ENCODE assay signal across 25 cellular contexts in the genomic region with DNA sequence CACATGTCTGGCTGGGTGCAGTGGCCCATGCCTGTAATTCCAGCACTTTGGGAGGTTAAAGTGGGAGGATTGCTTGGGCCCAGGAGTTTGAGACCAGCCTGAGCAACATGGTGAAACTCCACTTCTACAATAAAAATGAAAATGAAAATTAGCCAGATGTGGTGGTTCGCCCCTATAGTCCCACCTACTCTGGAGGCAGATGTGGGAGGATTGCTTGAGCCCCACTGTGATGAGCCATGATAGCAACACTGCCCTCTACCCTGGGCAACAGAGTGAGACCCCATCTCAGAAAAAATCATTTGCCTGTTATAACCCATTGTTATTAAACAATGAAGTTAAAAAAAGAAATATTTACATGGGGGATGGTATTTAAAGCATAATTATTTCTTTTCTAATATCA.
DNase-seq lines count a peak whose midpoint lies in the region; ATAC-seq, FAIRE-seq and TF ChIP-seq lines count a peak whose summit lies in the region.
"Had no signal": no experiment of that assay in that cellular context is flagged by ENCODE, and none has a peak within 500 bp of the region (broad histone marks: within the 10 kb centered on the region; RNA-seq: fewer than 3 reads in every experiment).

No MANE protein-coding gene starts in this region.

- H3K9me3 Mint-ChIP-seq in MCF 10A (ENCODE audit: unreplicated experiment) = no peaks in the 10 kb centered on the region
- H3K9me3 Mint-ChIP-seq in H9 = no peaks in the 10 kb centered on the region
- no peaks in the 10 kb centered on the region for H3K9me3 Mint-ChIP-seq in osteocyte (ENCODE audit: unreplicated experiment)
- H3K9me3 Mint-ChIP-seq: activated CD4-positive, alpha-beta memory T cell treated with anti-CD3 and anti-CD28 coated beads for 36 hours; T-helper 1 cell treated with Interleukin-12 subunit alpha and Interleukin-12 subunit beta and Interleukin-4 antibody, amounts not matched to agents 30 μg/mL and 1 μg/mL, for 36 hours had no signal

- no peaks in the 10 kb centered on the region for H3K79me1 ChIP-seq in H9 (ENCODE audit: insufficient read depth, low read depth, low read length, poor library complexity, severe bottlenecking)

- H3K27ac ChIP-seq in A549 (peak overlapping the region; percentile 2 to 63; a peak in 5 of 6 replicates), HCT116 (ENCODE audit: low read depth, low read length) (no peak overlapping the region), lower lobe of right lung (peak overlapping the region; percentile 27), H9 (ENCODE audit: insufficient read length, low read depth, low read length) (no peak overlapping the region)
- H3K27ac ChIP-seq: BLaER1 treated with 17β-estradiol and CSF1 and Interleukin-3, amounts not matched to agents 10 nM and 100 nM; tibial nerve; WERI-Rb-1 had no signal

- TF ChIP-seq RAD21 in A549 (conservative IDR thresholded peaks at IDR 0.05 in 1 of 2, IDR thresholded peaks at IDR 0.05 in 1 of 2) (no peak), HCT116 (IDR thresholded peaks at IDR 0.05; ENCODE audit: low read depth) (no peak)

- ATAC-seq in A549 (no peak), HCT116 (no peak), lower lobe of right lung (no peak)

- BruUV-seq in HCT116 (replicated peaks; lab: Mats Ljungman, UMichigan) (no TSS peak), MCF 10A (replicated peaks; lab: Mats Ljungman, UMichigan) (no TSS peak)

- peak overlapping the region; percentile 60 for H3K27ac Mint-ChIP-seq in MCF 10A (ENCODE audit: low read depth, unreplicated experiment)
- no peak overlapping the region for H3K27ac Mint-ChIP-seq in H9
- H3K27ac Mint-ChIP-seq in osteocyte (ENCODE audit: unreplicated experiment) = no peak overlapping the region
- H3K27ac Mint-ChIP-seq: activated CD4-positive, alpha-beta memory T cell treated with anti-CD3 and anti-CD28 coated beads for 36 hours; T-helper 1 cell treated with Interleukin-12 subunit alpha and Interleukin-12 subunit beta and Interleukin-4 antibody, amounts not matched to agents 30 μg/mL and 1 μg/mL, for 36 hours had no signal

- H2BK20ac ChIP-seq in H9 (ENCODE audit: low read depth, low read length, poor library complexity, severe bottlenecking) = no peak overlapping the region

- no peaks in the 10 kb centered on the region for H4K20me1 ChIP-seq in HCT116 (ENCODE audit: insufficient read depth)
- no peaks in the 10 kb centered on the region for H4K20me1 ChIP-seq in H9 (ENCODE audit: control insufficient read depth, insufficient read depth, insufficient read length)
- H4K20me1 ChIP-seq: BLaER1 treated with 17β-estradiol and CSF1 and Interleukin-3, amounts not matched to agents 10 nM and 100 nM had no signal

- H2AK5ac ChIP-seq in H9 (ENCODE audit: insufficient read length, low read length) = no peak overlapping the region

- H3K9ac ChIP-seq in HCT116 (ENCODE audit: low read length) = no peak overlapping the region
- no peak overlapping the region for H3K9ac ChIP-seq in H9 (ENCODE audit: extremely low read depth, insufficient read length, low read length)
- H3K9ac ChIP-seq: BLaER1 treated with 17β-estradiol and CSF1 and Interleukin-3, amounts not matched to agents 10 nM and 100 nM had no signal

- H3K79me2 ChIP-seq in HCT116 (ENCODE audit: insufficient read depth, low read length) (no peaks in the 10 kb centered on the region), H9 (ENCODE audit: insufficient read depth, low read length) (no peaks in the 10 kb centered on the region)

- no peak overlapping the region for H2BK15ac ChIP-seq in H9 (ENCODE audit: low read depth, low read length)

- no peak overlapping the region for H3K14ac ChIP-seq in H9 (ENCODE audit: insufficient read depth, low read length)

- POLR2A ChIA-PET in A549 (lab: Yijun Ruan, JAX) = no interaction called here
- POLR2A ChIA-PET in HCT116 (lab: Charles Lee) = no interaction called here
- POLR2A ChIA-PET in MCF 10A (lab: Yijun Ruan, JAX) = interaction anchor here (0.6 to 2.7 kb wide), 7 partner anchors 11 to 557 kb away, joined by 3 to 6 read pairs (median 3); no protein-coding TSS in a partner anchor

- H3K36me3 ChIP-seq in HCT116 (ENCODE audit: control insufficient read depth in 1 of 2, insufficient read depth in 2 of 2, low read length in 2 of 2) = no peaks in the 10 kb centered on the region
- H3K36me3 ChIP-seq in lower lobe of right lung = no peaks in the 10 kb centered on the region
- H3K36me3 ChIP-seq: BLaER1 treated with 17β-estradiol and CSF1 and Interleukin-3, amounts not matched to agents 10 nM and 100 nM; esophagus muscularis mucosa; tibial nerve; WERI-Rb-1 had no signal

- WGBS in A549 (ENCODE audit: missing lambda C conversion rate) = 86% methylated on average over 1 of the region's 1 CpG
- no CpG with 5 or more reads among the region's 1 CpG for WGBS in H9 (ENCODE audit: extremely low coverage, insufficient read length, low lambda C conversion rate)

- no peak for TF ChIP-seq POLR2A in A549 (IDR thresholded peaks at IDR 0.05; ENCODE audit: low read length)
- TF ChIP-seq POLR2A in HCT116 (IDR thresholded peaks at IDR 0.05; ENCODE audit: borderline replicate concordance, extremely low read depth, insufficient read depth, insufficient read length) = no peak

- no peak overlapping the region for H3K23ac ChIP-seq in H9 (ENCODE audit: insufficient read length, low read depth, low read length)

- no peak overlapping the region for H3K4me3 Mint-ChIP-seq in MCF 10A (ENCODE audit: unreplicated experiment)
- H3K4me3 Mint-ChIP-seq in H9 = no peak overlapping the region
- H3K4me3 Mint-ChIP-seq in osteocyte (ENCODE audit: unreplicated experiment) = no peak overlapping the region
- H3K4me3 Mint-ChIP-seq: activated CD4-positive, alpha-beta memory T cell treated with anti-CD3 and anti-CD28 coated beads for 36 hours; T-helper 1 cell treated with Interleukin-12 subunit alpha and Interleukin-12 subunit beta and Interleukin-4 antibody, amounts not matched to agents 30 μg/mL and 1 μg/mL, for 36 hours had no signal

- TF ChIP-seq EP300 in A549 (IDR thresholded peaks at IDR 0.05) = no peak

- DNase-seq in A549 (ENCODE audit: low read depth in 1 of 2, low spot score in 1 of 2) = no peak
- DNase-seq in HCT116 (ENCODE audit: low read depth, low spot score) = no peak
- no peak for DNase-seq in MCF 10A (ENCODE audit: unreplicated experiment)
- DNase-seq in lower lobe of right lung = no peak
- no peak for DNase-seq in H9
- DNase-seq in AG08396 (ENCODE audit: low spot score) = no peak
- no peak for DNase-seq in amniotic stem cell (lab: John Stamatoyannopoulos, UW)
- no peak for DNase-seq in osteocyte (ENCODE audit: extremely low spot score, unreplicated experiment)
- DNase-seq: activated CD4-positive, alpha-beta memory T cell treated with anti-CD3 and anti-CD28 coated beads for 36 hours; activated naive CD4-positive, alpha-beta T cell treated with Interleukin-2 at 50 U/mL for 16 hours; anterior cingulate cortex; cerebellar nuclear complex; effector CD4-positive, alpha-beta T cell; left ventricle myocardium superior; NCI-H1436; NCI-H2171; NCI-H526 treated with DMSO at 0.1 percent for 48 hours; occipital lobe; stimulated activated CD4-positive, alpha-beta T cell treated with anti-CD3 and anti-CD28 coated beads, Interleukin-15, amount 100 ng/mL, for 24 hours; WERI-Rb-1 had no signal

- H3K56ac ChIP-seq in H9 (ENCODE audit: insufficient read length, low read depth, low read length) = no peak overlapping the region

- H2BK120ac ChIP-seq in H9 (ENCODE audit: low read depth, low read length, poor library complexity, severe bottlenecking) = no peak overlapping the region

- H3K9me3 ChIP-seq in A549 = no peaks in the 10 kb centered on the region
- no peaks in the 10 kb centered on the region for H3K9me3 ChIP-seq in HCT116 (ENCODE audit: control insufficient read depth in 1 of 2, insufficient read depth in 1 of 2, low read depth in 1 of 2, low read length in 2 of 2)
- H3K9me3 ChIP-seq in lower lobe of right lung = no peaks in the 10 kb centered on the region
- H3K9me3 ChIP-seq in H9 (ENCODE audit: control insufficient read depth, low read depth, low read length) = no peaks in the 10 kb centered on the region
- H3K9me3 ChIP-seq: BLaER1 treated with 17β-estradiol and CSF1 and Interleukin-3, amounts not matched to agents 10 nM and 100 nM; esophagus muscularis mucosa; tibial nerve had no signal

- peak overlapping the region; percentile 94 for H2AFZ ChIP-seq in HCT116 (ENCODE audit: low read depth, low read length, poor library complexity, severe bottlenecking)
- H2AFZ ChIP-seq in H9 (ENCODE audit: low read length) = no peak overlapping the region

- FAIRE-seq in A549 (lab: Jason Lieb, UNC) = no peak
- FAIRE-seq: A204.1 had no signal

- RAD21 ChIA-PET in HCT116 (lab: Charles Lee; ENCODE audit: low non-redundant PET in 1 of 2, low total read pairs in 2 of 2, uncharacterized antibody in 2 of 2, unreplicated experiment in 2 of 2) = no interaction called here

- H2BK5ac ChIP-seq in H9 (ENCODE audit: insufficient read length, low read length) = no peak overlapping the region

- H3K36me3 Mint-ChIP-seq in MCF 10A (ENCODE audit: insufficient read depth, unreplicated experiment) = no peaks in the 10 kb centered on the region
- no peaks in the 10 kb centered on the region for H3K36me3 Mint-ChIP-seq in H9 (ENCODE audit: insufficient read depth in 1 of 3, low read depth in 3 of 3)
- no peaks in the 10 kb centered on the region for H3K36me3 Mint-ChIP-seq in osteocyte (ENCODE audit: unreplicated experiment)
- H3K36me3 Mint-ChIP-seq: activated CD4-positive, alpha-beta memory T cell treated with anti-CD3 and anti-CD28 coated beads for 36 hours had no signal

- H3K4ac ChIP-seq in H9 (ENCODE audit: low read depth, low read length) = no peak overlapping the region

- H3K27me3 Mint-ChIP-seq in MCF 10A (ENCODE audit: insufficient read depth, unreplicated experiment) (no peaks in the 10 kb centered on the region), H9 (ENCODE audit: low read depth) (no peaks in the 10 kb centered on the region), osteocyte (ENCODE audit: unreplicated experiment) (no peaks in the 10 kb centered on the region)
- H3K27me3 Mint-ChIP-seq: activated CD4-positive, alpha-beta memory T cell treated with anti-CD3 and anti-CD28 coated beads for 36 hours had no signal

- TF ChIP-seq CTCF in A549 (IDR thresholded peaks at IDR 0.05) (no peak), HCT116 (IDR thresholded peaks at IDR 0.05 in 2 of 3, conservative IDR thresholded peaks at IDR 0.05 in 1 of 3; ENCODE audit: borderline replicate concordance in 1 of 3, insufficient read depth in 1 of 3, low read depth in 2 of 3, low read length in 2 of 3) (no peak), MCF 10A (IDR thresholded peaks at IDR 0.05; ENCODE audit: unreplicated experiment) (no peak), lower lobe of right lung (IDR thresholded peaks at IDR 0.05) (no peak), H9 (conservative IDR thresholded peaks at IDR 0.05) (no peak), osteocyte (IDR thresholded peaks at IDR 0.05) (no peak)

- H4K5ac ChIP-seq in H9 (ENCODE audit: insufficient read length, low read depth, low read length) = no peak overlapping the region

- no peak overlapping the region for H4K91ac ChIP-seq in H9 (ENCODE audit: insufficient read length, low read depth, low read length)

- CTCF ChIA-PET in A549 (lab: Yijun Ruan, JAX) (no interaction called here), HCT116 (lab: Charles Lee) (no interaction called here), MCF 10A (lab: Yijun Ruan, JAX) (interaction anchor here (0.6 to 0.7 kb wide), 2 partner anchors 325 to 1087 kb away, joined by 3 read pairs; no protein-coding TSS in a partner anchor)

- H3K9me2 ChIP-seq in HCT116 (ENCODE audit: insufficient read depth) = no peaks in the 10 kb centered on the region

- no peaks in the 10 kb centered on the region for H3K27me3 ChIP-seq in HCT116 (ENCODE audit: insufficient read depth, low read length)
- H3K27me3 ChIP-seq in lower lobe of right lung (ENCODE audit: low read depth) = no peaks in the 10 kb centered on the region
- H3K27me3 ChIP-seq in H9 (ENCODE audit: insufficient read depth, low read length) = no peaks in the 10 kb centered on the region
- H3K27me3 ChIP-seq: BLaER1 treated with 17β-estradiol and CSF1 and Interleukin-3, amounts not matched to agents 10 nM and 100 nM; esophagus muscularis mucosa; tibial nerve had no signal

- H4K8ac ChIP-seq in H9 (replicated peaks; ENCODE audit: insufficient read length, low read depth, low read length) = no peak overlapping the region

- H3K4me1 Mint-ChIP-seq in MCF 10A (ENCODE audit: insufficient read depth, unreplicated experiment) (peaks cover 40% of the 10 kb centered on the region), H9 (peaks cover 3 to 8% of the 10 kb centered on the region in 2 experiments; a peak in 1 of 4 replicates), osteocyte (ENCODE audit: unreplicated experiment) (peaks cover 7% of the 10 kb centered on the region)

- H2BK12ac ChIP-seq in H9 (ENCODE audit: insufficient read length, low read depth, low read length) = no peak overlapping the region

- H3K4me3 ChIP-seq in A549 = no peak overlapping the region
- no peak overlapping the region for H3K4me3 ChIP-seq in HCT116 (replicated peaks in 1 of 2; ENCODE audit: low read depth in 1 of 2, low read length in 2 of 2)
- no peak overlapping the region for H3K4me3 ChIP-seq in lower lobe of right lung
- H3K4me3 ChIP-seq: BLaER1 treated with 17β-estradiol and CSF1 and Interleukin-3, amounts not matched to agents 10 nM and 100 nM; esophagus muscularis mucosa; tibial nerve had no signal

- peaks cover 13% of the 10 kb centered on the region for H3K4me1 ChIP-seq in A549
- H3K4me1 ChIP-seq in HCT116 (ENCODE audit: control insufficient read depth in 1 of 2, insufficient read depth in 2 of 2, low read length in 2 of 2) = peaks cover 8 to 15% of the 10 kb centered on the region in 2 experiments; a peak in 3 of 4 replicates
- peaks cover 15% of the 10 kb centered on the region for H3K4me1 ChIP-seq in lower lobe of right lung
- no peaks in the 10 kb centered on the region for H3K4me1 ChIP-seq in H9 (ENCODE audit: insufficient read depth, low read length)
- H3K4me1 ChIP-seq: tibial nerve had no signal

- no peak overlapping the region for H3K18ac ChIP-seq in H9 (ENCODE audit: insufficient read length, low read depth, low read length)

- no peaks in the 10 kb centered on the region for H3K23me2 ChIP-seq in H9 (ENCODE audit: insufficient read length, low read depth, low read length, poor library complexity, severe bottlenecking)

- H3T11ph ChIP-seq in H9 (ENCODE audit: low read length) = no peak overlapping the region

- intact Hi-C loops in HCT116 (cut with micrococcal nuclease) (no loop called here), MCF 10A (cut with micrococcal nuclease) (no loop called here), lower lobe of right lung (cut with DNase I) (no loop called here)

- H3K4me2 ChIP-seq in A549 (peak overlapping the region; percentile 44; the same call in 2 of the 3 replicates), HCT116 (ENCODE audit: low read length) (peak overlapping the region; percentile 67), H9 (ENCODE audit: insufficient read depth, insufficient read length, low read length) (no peak overlapping the region)

Comparison
In these comparisons a context has a peak if more than half of its experiments do, and no peak if none do; other contexts are left out.
1. H3K27ac ChIP-seq: peak in A549 (2 of 2) and lower lobe of right lung (single experiment); none in HCT116 (single experiment) and H9 (single experiment).